Comparison of ENCODE assay signal across 19 cellular contexts in the genomic region with DNA sequence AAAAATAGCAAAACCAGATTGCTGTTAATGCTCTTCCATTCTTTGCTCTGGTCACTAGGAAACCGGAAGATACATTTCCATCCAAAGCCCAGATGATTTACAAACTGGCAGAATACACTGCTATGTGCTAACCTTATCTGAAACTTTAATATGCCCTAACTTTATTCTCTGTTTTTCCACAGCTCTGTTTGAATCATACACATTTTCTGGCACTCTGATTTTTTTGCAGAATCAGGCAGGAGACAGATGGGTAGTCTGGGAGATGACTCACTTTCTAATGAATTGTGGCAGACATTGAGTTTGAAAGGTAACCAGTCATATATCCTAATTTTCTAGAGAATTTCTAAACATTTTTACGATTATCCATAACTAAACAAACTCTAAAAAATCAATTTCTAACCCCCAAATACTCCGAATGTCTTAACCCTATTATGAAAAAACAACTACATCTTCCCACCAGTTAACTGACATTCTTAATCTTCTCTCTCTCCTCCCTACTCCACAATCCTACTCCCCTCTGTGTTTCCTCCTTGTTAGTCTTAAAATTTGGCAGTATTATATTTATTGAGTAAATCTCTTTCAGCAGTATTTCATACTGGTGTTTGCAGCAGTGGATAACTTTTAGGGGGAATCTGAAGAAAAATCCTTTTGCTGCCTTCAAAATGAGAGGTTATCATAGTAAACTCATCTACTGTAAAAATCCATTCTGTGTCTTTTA.
A peak's percentile ranks its signal among the peaks of the same experiment; 100 is the strongest.
DNase-seq lines count a peak whose midpoint lies in the region; ATAC-seq, FAIRE-seq and TF ChIP-seq lines count a peak whose summit lies in the region.
"Had no signal": no experiment of that assay in that cellular context is flagged by ENCODE, and none has a peak within 500 bp of the region (broad histone marks: within the 10 kb centered on the region; RNA-seq: fewer than 3 reads in every experiment).

No MANE protein-coding gene starts in this region.

- BruUV-seq in HepG2 (replicated peaks; lab: Mats Ljungman, UMichigan), result TSS peak; percentile 3

- ATAC-seq in HepG2 (no peak), right lobe of liver (no peak), left lung (peak; percentile 19), HG03520 (IDR thresholded peaks at IDR 0.05; ENCODE audit: unreplicated experiment) (no peak)
- ATAC-seq: CD8-positive, alpha-beta T cell had no signal

- FAIRE-seq in HepG2 (lab: Jason Lieb, UNC), result no peak
- FAIRE-seq: H1 had no signal

- no peak overlapping the region for H2AFZ ChIP-seq in HepG2 (ENCODE audit: low read length)

- intact Hi-C loops in HepG2 (cut with micrococcal nuclease; ENCODE audit: unreplicated experiment), result no loop called here
- intact Hi-C loops in right lobe of liver (cut with DNase I), result no loop called here
- intact Hi-C loops in left lung (cut with DNase I), result no loop called here
- intact Hi-C loops in esophagus squamous epithelium (cut with DNase I), result no loop called here

- CTCF ChIA-PET in HepG2 (lab: Yijun Ruan, JAX; ENCODE audit: low intra/inter-chr PET ratio, low total read pairs), result no interaction called here

- no peak overlapping the region for H3K9ac ChIP-seq in HepG2 (ENCODE audit: insufficient read depth, low read depth, low read length)
- H3K9ac ChIP-seq: BLaER1 had no signal

- H3K4me1 ChIP-seq in HepG2 (ENCODE audit: insufficient read depth, low read length) (no peaks in the 10 kb centered on the region; the same call in 1 of the 2 replicates), right lobe of liver (no peaks in the 10 kb centered on the region), left lung (peaks cover 0 to 9% of the 10 kb centered on the region in 2 donors), SJCRH30 (no peaks in the 10 kb centered on the region), esophagus squamous epithelium (no peaks in the 10 kb centered on the region)
- H3K4me1 ChIP-seq: BLaER1 had no signal

- H3K9me3 ChIP-seq in HepG2 (ENCODE audit: low read length), result no peaks in the 10 kb centered on the region
- H3K9me3 ChIP-seq in right lobe of liver, result no peaks in the 10 kb centered on the region
- H3K9me3 ChIP-seq in left lung, result no peaks in the 10 kb centered on the region
- H3K9me3 ChIP-seq in SJCRH30 (replicated peaks), result no peaks in the 10 kb centered on the region
- no peaks in the 10 kb centered on the region for H3K9me3 ChIP-seq in esophagus squamous epithelium
- H3K9me3 ChIP-seq: BLaER1 had no signal

- peaks cover 51% of the 10 kb centered on the region for H3K79me2 ChIP-seq in HepG2 (ENCODE audit: insufficient read depth, low read length)

- DNase-seq in HepG2 (ENCODE audit: low spot score) (no peak), right lobe of liver (no peak), fibroblast of mammary gland (ENCODE audit: low read depth) (peak; percentile 63), left lung (no peak), SJCRH30 (no peak), esophagus squamous epithelium (lab: John Stamatoyannopoulos, UW) (no peak), NAMALWA (ENCODE audit: low spot score) (no peak)
- DNase-seq: CD8-positive, alpha-beta T cell; GF-D8; Kasumi-1; MM.1S; NCI-H1105; NCI-H1694; NK-92 treated with Interleukin-12 subunit alpha and Interleukin-12 subunit beta, amount 100 ng/mL, for 24 hours; SHP77 had no signal

- H3K4me3 ChIP-seq in HepG2 (replicated peaks in 1 of 3; ENCODE audit: insufficient read depth in 1 of 3, low read depth in 2 of 3, low read length in 3 of 3) (no peak overlapping the region), right lobe of liver (no peak overlapping the region), fibroblast of mammary gland (ENCODE audit: control insufficient read depth, low read depth, low read length) (no peak overlapping the region), left lung (no peak overlapping the region), SJCRH30 (no peak overlapping the region), esophagus squamous epithelium (no peak overlapping the region)
- H3K4me3 ChIP-seq: BLaER1 had no signal

- 93% methylated on average over 3 of the region's 3 CpGs for WGBS in HepG2 (ENCODE audit: low lambda C conversion rate)
- 93% methylated on average over 3 of the region's 3 CpGs for WGBS in right lobe of liver (ENCODE audit: insufficient coverage, low coverage, low lambda C conversion rate, missing lambda C conversion rate)
- WGBS in esophagus squamous epithelium, 2 donors, result 86 to 92% methylated on average over 3 of the region's 3 CpGs

- TF ChIP-seq RAD21 in HepG2 (CRISPR knock-in tag; IDR thresholded peaks at IDR 0.05), result no peak

- no peak overlapping the region for H3K4me2 ChIP-seq in HepG2 (ENCODE audit: low read depth, low read length)
- H3K4me2 ChIP-seq: BLaER1 had no signal

- TF ChIP-seq CTCF in HepG2 (CRISPR knock-in tag; IDR thresholded peaks at IDR 0.05) (no peak), right lobe of liver (IDR thresholded peaks at IDR 0.05) (no peak), fibroblast of mammary gland (conservative IDR thresholded peaks at IDR 0.05; ENCODE audit: control insufficient read depth, insufficient read depth, low read depth, low read length) (no peak), left lung (IDR thresholded peaks at IDR 0.05) (no peak), esophagus squamous epithelium (IDR thresholded peaks at IDR 0.05) (no peak)

- POLR2A ChIA-PET in HepG2 (lab: Yijun Ruan, JAX), result no interaction called here

- H3K27me3 ChIP-seq in HepG2 (ENCODE audit: control insufficient read depth in 1 of 2, insufficient read depth in 2 of 2, low read length in 2 of 2) (no peaks in the 10 kb centered on the region), right lobe of liver (no peaks in the 10 kb centered on the region), left lung (no peaks in the 10 kb centered on the region), SJCRH30 (no peaks in the 10 kb centered on the region), esophagus squamous epithelium (no peaks in the 10 kb centered on the region)
- H3K27me3 ChIP-seq: BLaER1 had no signal

- peaks cover 34% of the 10 kb centered on the region for H4K20me1 ChIP-seq in HepG2 (ENCODE audit: insufficient read depth, low read length)
- H4K20me1 ChIP-seq: BLaER1 had no signal

- TF ChIP-seq EP300 in HepG2 (IDR thresholded peaks at IDR 0.05; ENCODE audit: low read depth in 2 of 2, low read length in 2 of 2) (no peak), HepG2 (CRISPR knock-in tag; IDR thresholded peaks at IDR 0.05; ENCODE audit: borderline replicate concordance) (no peak)

- no peak overlapping the region for H3K27ac ChIP-seq in HepG2 (ENCODE audit: extremely low read length, insufficient read depth, low read length)
- H3K27ac ChIP-seq in right lobe of liver, result no peak overlapping the region
- H3K27ac ChIP-seq in left lung, result no peak overlapping the region
- no peak overlapping the region for H3K27ac ChIP-seq in SJCRH30
- no peak overlapping the region for H3K27ac ChIP-seq in esophagus squamous epithelium
- H3K27ac ChIP-seq: 22Rv1, BLaER1 had no signal

- TF ChIP-seq POLR2A in HepG2 (IDR thresholded peaks at IDR 0.05; ENCODE audit: insufficient read depth in 1 of 2, low read depth in 2 of 2, low read length in 2 of 2) (no peak), right lobe of liver (IDR thresholded peaks at IDR 0.05) (no peak), esophagus squamous epithelium (IDR thresholded peaks at IDR 0.05) (no peak)

- in situ Hi-C loops in HepG2 (cut with HindIII; ENCODE audit: extremely low pct_ligation_motif_present, low pct_unique_long_range_greater_than_20kb), result no loop called here

- H3K36me3 ChIP-seq in HepG2 (replicated peaks in 1 of 2; ENCODE audit: control insufficient read depth in 1 of 2, insufficient read depth in 2 of 2, low read length in 2 of 2) (peaks cover 31 to 85% of the 10 kb centered on the region in 2 experiments), right lobe of liver (no peaks in the 10 kb centered on the region), left lung (no peaks in the 10 kb centered on the region), SJCRH30 (no peaks in the 10 kb centered on the region), esophagus squamous epithelium (peaks cover 0 to 8% (median 0%) of the 10 kb centered on the region in 3 donors)
- H3K36me3 ChIP-seq: BLaER1 had no signal

TF ChIP-seq in HepG2, 621 proteins besides CTCF, POLR2A, EP300 and RAD21:
- TF ChIP-seq TMF1 (CRISPR knock-in tag; IDR thresholded peaks at IDR 0.05; ENCODE audit: low read depth), result no peak
- peak; percentile 95 for TF ChIP-seq RBM22 (optimal IDR thresholded peaks at IDR 0.05; ENCODE audit: low read length)
- no peak for TF ChIP-seq FOXM1 (CRISPR knock-in tag; IDR thresholded peaks at IDR 0.05)
